In the genomic region with DNA sequence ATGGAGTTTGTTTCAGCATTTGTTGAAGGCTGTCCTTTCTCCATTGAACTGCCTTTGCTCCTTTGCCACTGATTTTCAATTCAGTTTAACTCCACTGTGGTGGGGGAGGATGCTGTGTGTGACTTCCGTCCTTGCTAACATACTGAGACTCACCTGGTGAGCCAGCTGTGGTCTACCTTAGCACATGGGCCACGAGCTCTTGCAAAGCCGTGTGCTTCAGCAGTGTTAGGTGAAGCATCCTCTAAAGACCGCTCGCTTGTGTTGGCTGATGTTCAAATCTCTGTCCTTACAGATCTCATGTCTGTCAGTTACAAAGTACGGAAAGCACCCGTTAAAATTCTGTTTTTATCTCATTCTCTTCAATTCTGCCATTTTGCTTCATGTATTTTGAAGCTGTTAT, we compare ENCODE assay signal across 15 cellular contexts. TPM values are rescaled to one million over a fixed set of nuclear protein-coding genes. Genes with fewer than 3 reads are reported as not detected.
DNase-seq lines count a peak whose midpoint lies in the region; ATAC-seq and TF ChIP-seq lines count a peak whose summit lies in the region.
"Had no signal": no experiment of that assay in that cellular context is flagged by ENCODE, and none has a peak within 500 bp of the region (broad histone marks: within the 10 kb centered on the region; RNA-seq: fewer than 3 reads in every experiment).

No MANE protein-coding gene starts in this region.

- TF ChIP-seq CTCF in natural killer cell (IDR thresholded peaks at IDR 0.05) (no peak), nephron (IDR thresholded peaks at IDR 0.05; ENCODE audit: unreplicated experiment in 3 of 3) (no peak), uterus (IDR thresholded peaks at IDR 0.05) (no peak)

- ATAC-seq in natural killer cell treated with Interleukin-12 subunit alpha and Interleukin-12 subunit beta and Interleukin-15 and Interleukin-18, amount 100 ng/mL, for 72 hours, result no peak
- ATAC-seq in natural killer cell (no peak), GM18867 (IDR thresholded peaks at IDR 0.05; ENCODE audit: unreplicated experiment) (no peak)

- H3K27me3 ChIP-seq in uterus, result no peaks in the 10 kb centered on the region
- H3K27me3 ChIP-seq: tibial nerve had no signal

- no peak overlapping the region for H3K4me3 Mint-ChIP-seq in natural killer cell treated with Interleukin-12 subunit alpha and Interleukin-12 subunit beta and Interleukin-15 and Interleukin-18, amount 100 ng/mL, for 72 hours
- H3K4me3 Mint-ChIP-seq in natural killer cell (no peak overlapping the region), nephron (peak overlapping the region; percentile 19 to 61 (median 46))
- H3K4me3 Mint-ChIP-seq: activated naive CD4-positive, alpha-beta T cell treated with anti-CD3 and anti-CD28 coated beads, Interleukin-2, amount 10 ng/mL, durations not matched to agents 7 days and 5 days had no signal

- no peaks in the 10 kb centered on the region for H3K27me3 Mint-ChIP-seq in natural killer cell treated with Interleukin-12 subunit alpha and Interleukin-12 subunit beta and Interleukin-15 and Interleukin-18, amount 100 ng/mL, for 72 hours
- H3K27me3 Mint-ChIP-seq in natural killer cell (ENCODE audit: low read depth in 2 of 2) (no peaks in the 10 kb centered on the region), nephron (ENCODE audit: low read depth) (no peaks in the 10 kb centered on the region)

- no peak for TF ChIP-seq POLR2A in uterus (IDR thresholded peaks at IDR 0.05)

- H3K4me1 ChIP-seq in uterus, result peaks cover 0 to 6% of the 10 kb centered on the region in 2 donors

- no peaks in the 10 kb centered on the region for H3K9me3 ChIP-seq in uterus
- H3K9me3 ChIP-seq: tibial nerve had no signal

- H3K4me3 ChIP-seq in uterus, result no peak overlapping the region
- H3K4me3 ChIP-seq: tibial nerve had no signal

- peak overlapping the region; percentile 89 for H3K27ac ChIP-seq in cingulate gyrus (ENCODE audit: low read depth, low read length)
- peak overlapping the region; percentile 78 for H3K27ac ChIP-seq in uterus

- peak overlapping the region in 1 of 2 donors; percentile 27 for H3K27ac Mint-ChIP-seq in natural killer cell treated with Interleukin-12 subunit alpha and Interleukin-12 subunit beta and Interleukin-15 and Interleukin-18, amount 100 ng/mL, for 72 hours
- H3K27ac Mint-ChIP-seq in natural killer cell (no peak overlapping the region), nephron (peak overlapping the region; percentile 37 to 76 (median 45))
- H3K27ac Mint-ChIP-seq: activated naive CD4-positive, alpha-beta T cell treated with anti-CD3 and anti-CD28 coated beads, Interleukin-2, amount 10 ng/mL, durations not matched to agents 7 days and 5 days had no signal

- peaks cover 0 to 3% of the 10 kb centered on the region in 2 donors for H3K4me1 Mint-ChIP-seq in natural killer cell treated with Interleukin-12 subunit alpha and Interleukin-12 subunit beta and Interleukin-15 and Interleukin-18, amount 100 ng/mL, for 72 hours (ENCODE audit: low read depth in 2 of 2)
- H3K4me1 Mint-ChIP-seq in natural killer cell, result no peaks in the 10 kb centered on the region
- H3K4me1 Mint-ChIP-seq in nephron, result peaks cover 30% of the 10 kb centered on the region

- no peaks in the 10 kb centered on the region for H3K36me3 ChIP-seq in uterus

- no peaks in the 10 kb centered on the region for H3K36me3 Mint-ChIP-seq in natural killer cell treated with Interleukin-12 subunit alpha and Interleukin-12 subunit beta and Interleukin-15 and Interleukin-18, amount 100 ng/mL, for 72 hours
- no peaks in the 10 kb centered on the region for H3K36me3 Mint-ChIP-seq in natural killer cell
- peaks cover 14% of the 10 kb centered on the region for H3K36me3 Mint-ChIP-seq in nephron (ENCODE audit: low read depth)

- H3K9me3 Mint-ChIP-seq in natural killer cell treated with Interleukin-12 subunit alpha and Interleukin-12 subunit beta and Interleukin-15 and Interleukin-18, amount 100 ng/mL, for 72 hours, result no peaks in the 10 kb centered on the region
- H3K9me3 Mint-ChIP-seq in natural killer cell (no peaks in the 10 kb centered on the region), nephron (no peaks in the 10 kb centered on the region)
- H3K9me3 Mint-ChIP-seq: activated naive CD4-positive, alpha-beta T cell treated with anti-CD3 and anti-CD28 coated beads, Interleukin-2, amount 10 ng/mL, durations not matched to agents 7 days and 5 days had no signal

- peak; percentile 40 for DNase-seq in natural killer cell treated with Interleukin-12 subunit alpha and Interleukin-12 subunit beta and Interleukin-15 and Interleukin-18, amount 100 ng/mL, for 72 hours (ENCODE audit: low spot score)
- DNase-seq in natural killer cell (no peak), uterus (no peak), NCI-H1694 (lab: John Stamatoyannopoulos, UW) (no peak)
- no peak for DNase-seq in stimulated activated CD4-positive, alpha-beta T cell treated with anti-CD3 and anti-CD28 coated beads, Interleukin-4, amount 100 ng/mL, for 24 hours
- DNase-seq: activated naive CD4-positive, alpha-beta T cell treated with anti-CD3 and anti-CD28 coated beads, Interleukin-2, amount 10 ng/mL, durations not matched to agents 7 days and 5 days; NCI-H2081 treated with DMSO at 0.1 percent for 48 hours; NK-92 treated with Interleukin-12 subunit alpha and Interleukin-12 subunit beta, amount 100 ng/mL, for 24 hours had no signal

- intact Hi-C loops in natural killer cell (cut with micrococcal nuclease) (no loop called here), uterus (cut with DNase I; ENCODE audit: low total_unique reads) (no loop called here)

RNA-seq across cellular contexts. Expression of a gene that starts 3.6 kb away (rescaled TPM):
- 1 to 10 TPM in 1 of 2 donors, not detected in 1; 5.0 TPM for total RNA-seq in natural killer cell treated with Interleukin-12 subunit alpha and Interleukin-12 subunit beta and Interleukin-15 and Interleukin-18, amount 100 ng/mL, for 72 hours
- total RNA-seq in natural killer cell, result 1 to 10 TPM in 2 of 3 donors, under 1 TPM in 1; 0.18 to 4.0 (median 2.7) TPM
- 1 to 10 TPM in 3 of 4 donors, not detected in 1; 4.9 to 10.0 (median 6.4) TPM for total RNA-seq in uterus

RNA-seq across cellular contexts. Expression of a gene that starts 32.4 kb away (rescaled TPM):
- total RNA-seq in natural killer cell treated with Interleukin-12 subunit alpha and Interleukin-12 subunit beta and Interleukin-15 and Interleukin-18, amount 100 ng/mL, for 72 hours, result not detected
- total RNA-seq in natural killer cell, result under 1 TPM in 1 of 3 donors, not detected in 2; 0.34 TPM
- 1 to 10 TPM in 2 of 4 donors, not detected in 2; 4.5 to 7.0 TPM for total RNA-seq in uterus
- total RNA-seq: epithelial cell of proximal tubule, M059J, omental fat pad had no signal

RNA-seq across cellular contexts. Expression of a gene that starts 40.8 kb away (rescaled TPM):
- total RNA-seq in natural killer cell treated with Interleukin-12 subunit alpha and Interleukin-12 subunit beta and Interleukin-15 and Interleukin-18, amount 100 ng/mL, for 72 hours, result 10 to 100 TPM; 32.6 to 54.4 TPM
- total RNA-seq in natural killer cell (10 to 100 TPM; 59.9 to 82.2 (median 62.7) TPM), uterus (10 to 100 TPM; 35.4 to 94.0 (median 41.5) TPM)

Comparison
In these comparisons a context has a peak if more than half of its experiments do, and no peak if none do; other contexts are left out.
1. H3K27ac Mint-ChIP-seq: peak in nephron (3 of 3); none in natural killer cell (0 of 2).
2. H3K4me3 Mint-ChIP-seq: peak in nephron (3 of 3); none in natural killer cell treated with Interleukin-12 subunit alpha and Interleukin-12 subunit beta and Interleukin-15 and Interleukin-18, amount 100 ng/mL, for 72 hours (single experiment) and natural killer cell (single experiment).